8 cellular contexts compared by ENCODE assay signal in the genomic region with DNA sequence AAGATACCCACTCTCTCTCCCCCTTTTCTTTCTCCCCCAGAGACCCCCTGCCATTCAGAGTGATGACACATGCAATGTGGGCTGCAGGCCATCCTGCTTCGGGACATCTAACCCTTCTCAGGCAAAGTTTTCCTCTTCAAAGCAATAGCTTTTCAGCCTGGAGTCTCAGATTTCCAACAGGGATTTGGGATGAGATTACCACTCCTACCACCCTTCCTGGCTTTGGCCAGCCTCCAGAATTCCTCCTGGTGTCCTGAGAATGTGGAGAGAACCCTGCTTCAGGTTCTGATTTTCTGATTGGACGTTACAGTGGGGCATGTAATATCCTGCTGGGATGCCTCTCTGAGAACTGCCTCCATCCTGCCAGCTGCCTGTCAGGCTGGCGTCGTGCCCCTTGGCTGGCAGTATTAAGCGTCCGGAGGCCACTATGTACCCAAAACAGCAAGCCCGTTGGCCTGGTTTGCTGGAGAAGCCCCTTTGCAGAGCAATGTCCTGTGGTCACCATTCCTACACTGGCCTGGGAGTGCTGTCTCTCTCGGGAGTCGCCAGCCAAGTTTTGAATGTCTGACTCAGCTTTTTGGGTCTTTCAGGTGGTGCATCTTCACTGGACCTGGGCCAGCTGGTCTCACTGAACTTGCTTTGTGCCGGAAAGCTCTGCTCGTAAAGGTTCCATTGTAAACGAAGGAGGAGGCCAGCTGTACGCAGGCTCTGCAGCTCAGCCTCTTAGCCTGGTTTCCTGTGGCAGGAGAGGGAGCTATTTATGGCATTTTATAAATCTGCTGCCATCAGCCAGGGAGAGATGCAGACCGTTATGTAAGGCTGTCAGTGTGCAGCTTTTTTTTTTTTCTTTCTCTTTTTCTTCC. TPM values are rescaled to one million over a fixed set of nuclear protein-coding genes. Genes with fewer than 3 reads are reported as not detected.
DNase-seq lines count a peak whose midpoint lies in the region; ATAC-seq, FAIRE-seq and TF ChIP-seq lines count a peak whose summit lies in the region.

No MANE protein-coding gene starts in this region.

- no peaks in the 10 kb centered on the region for H4K20me1 ChIP-seq in H1 (replicated peaks in 1 of 2; ENCODE audit: control insufficient read depth in 1 of 2, insufficient read depth in 2 of 2, low read length in 2 of 2)

- H2BK15ac ChIP-seq in H1 (ENCODE audit: low read length) (no peak overlapping the region), mesendoderm (replicated peaks; ENCODE audit: low read depth) (no peak overlapping the region)

- no peaks in the 10 kb centered on the region for H3K27me3 ChIP-seq in HUES48 (ENCODE audit: control insufficient read depth, insufficient read depth, low read length)
- H3K27me3 ChIP-seq in RWPE2 (ENCODE audit: insufficient read depth, poor library complexity, severe bottlenecking) = no peaks in the 10 kb centered on the region
- H3K27me3 ChIP-seq in H1 (replicated peaks in 1 of 4; ENCODE audit: control insufficient read depth in 3 of 4, extremely low read depth in 1 of 4, insufficient read depth in 3 of 4, low read length in 3 of 4) = no peaks in the 10 kb centered on the region
- no peaks in the 10 kb centered on the region for H3K27me3 ChIP-seq in mesendoderm (ENCODE audit: insufficient read depth, low read length, poor library complexity)
- H3K27me3 ChIP-seq in transverse colon = no peaks in the 10 kb centered on the region

- H3K79me1 ChIP-seq in H1 (ENCODE audit: low read depth, low read length) = peaks cover 11% of the 10 kb centered on the region
- peaks cover 9% of the 10 kb centered on the region for H3K79me1 ChIP-seq in mesendoderm (ENCODE audit: low read length)

- 0 out of 2 replicates have a peak overlapping the region, but pooled peaks have one; percentile 42 for H2AK5ac ChIP-seq in H1 (ENCODE audit: low read depth, low read length)
- H2AK5ac ChIP-seq in mesendoderm (ENCODE audit: low read length) = no peak overlapping the region

- H2BK5ac ChIP-seq in H1 (ENCODE audit: low read depth, low read length) (peak overlapping the region; percentile 36; the same call in 1 of the 2 replicates), mesendoderm (ENCODE audit: low read length) (no peak overlapping the region)

- H4K91ac ChIP-seq in H1 (replicated peaks; ENCODE audit: insufficient read length, low read length) = no peak overlapping the region

- no peak overlapping the region for H3K14ac ChIP-seq in H1 (ENCODE audit: insufficient read length)

- H3K9ac ChIP-seq in HUES48 (ENCODE audit: low read depth, low read length) (no peak overlapping the region), H1 (replicated peaks in 1 of 4; ENCODE audit: extremely low read depth in 1 of 4, low read depth in 3 of 4, low read length in 3 of 4) (no peak overlapping the region; a peak in 1 of 7 replicates), mesendoderm (ENCODE audit: low read length) (no peak overlapping the region)

- H2BK12ac ChIP-seq in H1 (ENCODE audit: low read depth, low read length) = no peak overlapping the region

- H3K4me2 ChIP-seq in H1 (ENCODE audit: insufficient read depth in 1 of 2, low read depth in 2 of 2, low read length in 2 of 2) (0 out of 4 replicates have a peak overlapping the region, but pooled peaks of 1 of the 2 experiments have one; percentile 14), mesendoderm (ENCODE audit: low read length) (no peak overlapping the region)

- peak; percentile 87 for ATAC-seq in RWPE2 (ENCODE audit: low read depth)

- CTCF ChIA-PET in H1 (lab: Charles Lee; ENCODE audit: partially characterized antibody) = interaction anchor here (0.6 to 3.5 kb wide), 6 partner anchors 13 to 1146 kb away, joined by 3 to 17 read pairs (median 4); no protein-coding TSS in a partner anchor

- H3K27ac ChIP-seq in HUES48 (ENCODE audit: low read depth, low read length) (peak overlapping the region; percentile 65), RWPE2 (ENCODE audit: poor library complexity, severe bottlenecking) (peak overlapping the region; percentile 78), H1 (ENCODE audit: low read depth, low read length) (peak overlapping the region; percentile 2; the same call in 1 of the 2 replicates), mesendoderm (ENCODE audit: low read depth, low read length) (peak overlapping the region; percentile 56), transverse colon (peak overlapping the region; percentile 75 to 86 (median 82))

- H3K4me3 ChIP-seq in HUES48 (ENCODE audit: low read depth, low read length) (no peak overlapping the region), RWPE2 (ENCODE audit: severe bottlenecking) (no peak overlapping the region), H1 (ENCODE audit: extremely low read depth in 1 of 4, insufficient read depth in 2 of 4, low read depth in 3 of 4, low read length in 4 of 4) (no peak overlapping the region), mesendoderm (ENCODE audit: low read length) (no peak overlapping the region), transverse colon (peak overlapping the region in 1 of 4 donors; percentile 1)

- no peaks in the 10 kb centered on the region for H3K9me3 ChIP-seq in HUES48 (ENCODE audit: control insufficient read depth, insufficient read depth, low read length)
- H3K9me3 ChIP-seq in RWPE2 (ENCODE audit: severe bottlenecking) = peaks cover 1% of the 10 kb centered on the region
- no peaks in the 10 kb centered on the region for H3K9me3 ChIP-seq in H1 (ENCODE audit: insufficient read depth in 2 of 2, low read depth in 1 of 2, low read length in 1 of 2)
- peaks cover 0 to 3% of the 10 kb centered on the region in 2 donors for H3K9me3 ChIP-seq in transverse colon

- H4K5ac ChIP-seq in H1 (ENCODE audit: insufficient read length, low read depth, low read length) (no peak overlapping the region), mesendoderm (ENCODE audit: low read length) (no peak overlapping the region)

- TF ChIP-seq POLR2A in H1 (IDR thresholded peaks at IDR 0.05; ENCODE audit: control extremely low read depth in 1 of 2, low read depth in 2 of 2, low read length in 2 of 2) = no peak
- no peak for TF ChIP-seq POLR2A in transverse colon (IDR thresholded peaks at IDR 0.05)

- peaks cover 33% of the 10 kb centered on the region for H3K4me1 ChIP-seq in HUES48 (ENCODE audit: control insufficient read depth, insufficient read depth, low read length)
- peaks cover 28% of the 10 kb centered on the region for H3K4me1 ChIP-seq in RWPE2 (ENCODE audit: insufficient read depth, poor library complexity, severe bottlenecking)
- H3K4me1 ChIP-seq in H1 (replicated peaks in 1 of 4; ENCODE audit: control insufficient read depth in 3 of 4, insufficient read depth in 4 of 4, low read length in 3 of 4) = peaks cover 0 to 13% (median 11%) of the 10 kb centered on the region in 4 experiments; a peak in 4 of 7 replicates
- peaks cover 8% of the 10 kb centered on the region for H3K4me1 ChIP-seq in mesendoderm (ENCODE audit: control insufficient read depth, low read depth, low read length)
- peaks cover 43 to 79% (median 62%) of the 10 kb centered on the region in 4 donors for H3K4me1 ChIP-seq in transverse colon

- 72% methylated on average over 14 of the region's 14 CpGs; no CpG with 5 or more reads in 1 of the 2 experiments for WGBS in H1 (ENCODE audit: extremely low coverage in 1 of 2, insufficient coverage in 1 of 2, insufficient read length in 1 of 2, insufficient replicate concordance in 2 of 2, low coverage in 1 of 2, low lambda C conversion rate in 2 of 2, missing lambda C conversion rate in 1 of 2), 2 experiments
- WGBS in mesendoderm (ENCODE audit: extremely low coverage, insufficient coverage, low lambda C conversion rate) = no CpG with 5 or more reads among the region's 14 CpGs
- WGBS in transverse colon (ENCODE audit: low coverage in 1 of 2), 2 donors = 14 to 18% methylated on average over 2 to 14 of the region's 14 CpGs

- no peak overlapping the region for H2BK120ac ChIP-seq in H1 (replicated peaks; ENCODE audit: low read depth, low read length)
- H2BK120ac ChIP-seq in mesendoderm (ENCODE audit: low read depth, low read length) = no peak overlapping the region

- H3K23ac ChIP-seq in H1 (ENCODE audit: insufficient read length) = no peak overlapping the region
- no peak overlapping the region for H3K23ac ChIP-seq in mesendoderm (ENCODE audit: low read length)

- H3K79me2 ChIP-seq in H1 (ENCODE audit: control insufficient read depth in 1 of 2, insufficient read depth in 2 of 2, low read length in 2 of 2) (peaks cover 0 to 69% of the 10 kb centered on the region in 2 experiments; a peak in 2 of 4 replicates), mesendoderm (ENCODE audit: control insufficient read depth, insufficient read depth, low read length) (peaks cover 8% of the 10 kb centered on the region)

- in situ Hi-C loops in transverse colon (cut with MboI; ENCODE audit: low pct_ligation_motif_present in 1 of 4, low pct_unique_long_range_greater_than_20kb in 1 of 4, low sequenced_read_pairs in 3 of 4) = no loop called here

- TF ChIP-seq EP300 in H1 (IDR thresholded peaks at IDR 0.05; ENCODE audit: borderline replicate concordance in 1 of 2, low read depth in 2 of 2, low read length in 2 of 2) (no peak), transverse colon (IDR thresholded peaks at IDR 0.05; ENCODE audit: low read depth) (peak; percentile 37)

- no peak overlapping the region for H3K4ac ChIP-seq in H1 (replicated peaks; ENCODE audit: insufficient read length, low read depth, low read length)
- no peak overlapping the region for H3K4ac ChIP-seq in mesendoderm (ENCODE audit: low read depth, low read length)

- no peak for FAIRE-seq in H1 (lab: Jason Lieb, UNC)

- H3K23me2 ChIP-seq in H1 (ENCODE audit: low read depth, low read length) = no peaks in the 10 kb centered on the region

- intact Hi-C loops in transverse colon (cut with DNase I; ENCODE audit: low total_unique reads) = no loop called here

- POLR2A ChIA-PET in H1 (lab: Charles Lee; ENCODE audit: partially characterized antibody) = interaction anchor here (1.5 kb wide), 1 partner anchor 9 kb away, joined by 5 read pairs; no protein-coding TSS in a partner anchor

- peak in 1 of 2 experiments; percentile 4; a peak in 1 of 4 replicates for TF ChIP-seq RAD21 in H1 (IDR thresholded peaks at IDR 0.05 in 1 of 2, conservative IDR thresholded peaks at IDR 0.05 in 1 of 2; ENCODE audit: low read depth in 2 of 2, low read length in 2 of 2)

- H3K56ac ChIP-seq in H1 (replicated peaks; ENCODE audit: insufficient read length, low read depth, low read length) (no peak overlapping the region), mesendoderm (ENCODE audit: low read length) (peak overlapping the region; percentile 56)

- DNase-seq in NCI-H1417 (lab: John Stamatoyannopoulos, UW) (peak; percentile 7 to 63 (median 11)), NCI-H1417 treated with DMSO at 0.1 percent for 48 hours (lab: John Stamatoyannopoulos, UW) (no peak), RWPE2 (ENCODE audit: low spot score) (peak; percentile 89), H1 (ENCODE audit: low read depth in 1 of 2, low spot score in 2 of 2) (no peak), mesendoderm (peak; percentile 92), transverse colon (peak; percentile 75)
- DNase-seq in activated CD4-positive, CD25-positive, alpha-beta regulatory T cell treated with anti-CD3 and anti-CD28 coated beads, Interleukin-2, amount 50 U/mL, for 72 hours = no peak

- H4K8ac ChIP-seq in H1 (ENCODE audit: extremely low read depth, insufficient read depth, low read length) (no peak overlapping the region), mesendoderm (ENCODE audit: low read depth, low read length) (no peak overlapping the region)

- no peak overlapping the region for H2BK20ac ChIP-seq in H1 (ENCODE audit: low read length)

- TF ChIP-seq CTCF in RWPE2 (IDR thresholded peaks at IDR 0.05; ENCODE audit: poor library complexity, severe bottlenecking) = peak; percentile 14
- no peak for TF ChIP-seq CTCF in H1 (IDR thresholded peaks at IDR 0.05; ENCODE audit: control extremely low read depth in 1 of 3, insufficient read depth in 1 of 3, low read depth in 1 of 3, low read length in 3 of 3)
- TF ChIP-seq CTCF in transverse colon (IDR thresholded peaks at IDR 0.05) = no peak

- H3K18ac ChIP-seq in H1 (ENCODE audit: extremely low read depth, low read length) (no peak overlapping the region), mesendoderm (ENCODE audit: low read length) (no peak overlapping the region)

- no peaks in the 10 kb centered on the region for H3K36me3 ChIP-seq in HUES48 (ENCODE audit: control insufficient read depth, insufficient read depth, low read length)
- no peaks in the 10 kb centered on the region for H3K36me3 ChIP-seq in RWPE2 (ENCODE audit: low read depth)
- no peaks in the 10 kb centered on the region for H3K36me3 ChIP-seq in H1 (ENCODE audit: control insufficient read depth in 2 of 4, insufficient read depth in 4 of 4, low read length in 3 of 4)
- H3K36me3 ChIP-seq in mesendoderm (ENCODE audit: control insufficient read depth, insufficient read depth, low read length) = no peaks in the 10 kb centered on the region
- H3K36me3 ChIP-seq in transverse colon = no peaks in the 10 kb centered on the region

- H2AFZ ChIP-seq in H1 (ENCODE audit: low read length) = no peak overlapping the region

RNA-seq across cellular contexts. Expression of a gene that starts 19.2 kb away (rescaled TPM):
- 32.7 and 35.4 TPM in 2 replicates for total RNA-seq in H1 (2021; fragmentation: NEBNext Ultra II Directional; extraction: Animal tissue kit (Norgen Biotek cat#: 25700))
- polyA plus RNA-seq in H1 (2011; rRNA removed) = 21.3 and 25.8 TPM in 2 replicates
- 23.4 TPM for polyA plus RNA-seq in H1 (2011; cell fraction: cytosol; rRNA removed)
- polyA plus RNA-seq in H1 (2011; cell fraction: nucleus; rRNA removed) = 39.0 TPM
- 21.0 to 24.1 TPM (median 22.8 TPM) in 4 replicates for polyA plus RNA-seq in H1 (2012, experiment 1 of 2)
- 7.7 TPM for polyA plus RNA-seq in H1 (2012, experiment 2 of 2)
- polyA plus RNA-seq in H1 (2013, experiment 1 of 2) = 18.1 TPM
- polyA plus RNA-seq in H1 (2013, experiment 2 of 2) = 18.5 TPM
- 36.0 and 42.3 TPM in 2 replicates for polyA minus RNA-seq in H1 (2011; rRNA and poly(A)+ RNA removed)
- 29.4 TPM for polyA minus RNA-seq in H1 (2011; cell fraction: cytosol; rRNA and poly(A)+ RNA removed)
- polyA minus RNA-seq in H1 (2011; cell fraction: nucleus; rRNA and poly(A)+ RNA removed) = 33.6 TPM
- polyA plus RNA-seq in mesendoderm (2013, experiment 1 of 2) = 20.1 TPM
- 19.9 TPM for polyA plus RNA-seq in mesendoderm (2013, experiment 2 of 2)
- 100 to 1,000 TPM in 3 of 4 donors, 10 to 100 TPM in 1; 91.7 to 247 (median 115) TPM for total RNA-seq in transverse colon

Comparison
In these comparisons a context has a peak if more than half of its experiments do, and no peak if none do; other contexts are left out.
1. DNase-seq: peak in NCI-H1417 (3 of 3), RWPE2 (single experiment), mesendoderm (single experiment) and transverse colon (single experiment); none in NCI-H1417 treated with DMSO at 0.1 percent for 48 hours (single experiment), H1 (0 of 2) and activated CD4-positive, CD25-positive, alpha-beta regulatory T cell treated with anti-CD3 and anti-CD28 coated beads, Interleukin-2, amount 50 U/mL, for 72 hours (single experiment).
2. H3K27ac ChIP-seq: peak in every context shown above with its lines; median percentile 82 in transverse colon; 78 in RWPE2; 65 in HUES48; 56 in mesendoderm; 2 in H1.